In the genomic region with DNA sequence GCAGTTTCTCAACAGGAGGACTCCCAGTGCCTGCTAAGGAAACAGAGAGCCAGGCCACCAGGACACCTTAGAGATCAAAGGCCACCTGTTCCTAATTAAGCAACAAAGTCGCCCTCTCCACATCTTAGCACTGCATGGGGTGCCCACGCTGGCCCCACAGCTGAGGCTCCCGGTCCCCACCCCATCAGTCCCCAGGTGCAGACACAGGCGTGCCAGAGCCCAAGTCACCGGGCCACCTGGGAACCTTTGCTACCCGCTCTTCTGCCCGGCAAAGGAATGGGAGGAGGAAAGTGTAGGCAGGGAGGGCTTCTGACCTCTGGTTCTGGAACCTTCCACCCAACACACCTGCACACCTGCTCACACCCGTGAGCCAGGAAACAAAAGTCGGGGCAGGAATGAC, we compare ENCODE assay signal across 22 cellular contexts.
"Had no signal": no experiment of that assay in that cellular context is flagged by ENCODE, and none has a peak within 500 bp of the region (broad histone marks: within the 10 kb centered on the region; RNA-seq: fewer than 3 reads in every experiment).

No MANE protein-coding gene starts in this region.

- H3K27me3 ChIP-seq: MG63, SJCRH30 had no signal

- FAIRE-seq: HepG2, RCC 7860 had no signal

- H3K4me3 ChIP-seq: MG63, SJCRH30 had no signal

- H3K36me3 ChIP-seq: MG63, SJCRH30 had no signal

- H3K27ac ChIP-seq: RWPE1, SJCRH30 had no signal

- H3K9me3 ChIP-seq: SJCRH30 had no signal

- ATAC-seq: HepG2 had no signal

- DNase-seq: IMR-90, Karpas-422, KG1, NCI-H1092, NCI-H1436, NCI-H187, NCI-H2029, NCI-H2081 treated with DMSO at 0.1 percent for 48 hours, NCI-H2171, NCI-H226, NCI-H446, NCI-H510A, NCI-H524 treated with DMSO at 0.1 percent for 48 hours, NCI-H69, NCI-H774, SHP77 treated with DMSO at 0.1 percent for 48 hours, SJCRH30, SW 1271 had no signal
